In the genomic region with DNA sequence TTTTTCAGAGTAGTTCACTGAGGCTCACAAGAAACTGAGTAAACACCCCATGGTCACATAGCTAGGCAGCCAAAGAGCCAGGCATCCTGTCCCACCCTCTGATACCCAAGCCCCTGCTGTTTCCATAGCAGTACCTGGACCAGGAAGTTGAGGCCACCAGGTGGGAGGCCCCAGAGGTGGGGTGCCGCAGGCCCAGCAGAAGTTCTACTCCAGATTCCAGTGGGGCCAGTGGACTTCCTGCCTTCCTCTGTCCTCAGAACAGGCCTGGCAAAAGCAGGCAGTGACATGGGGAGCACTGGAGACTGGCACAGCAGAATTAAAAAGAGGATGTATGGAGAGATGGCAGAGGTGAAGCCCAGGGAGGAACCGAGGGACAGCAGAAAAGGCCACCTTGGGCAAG, we compare ENCODE assay signal across 1 cellular context.
TF ChIP-seq lines count a peak whose summit lies in the region.

No MANE protein-coding gene starts in this region.

TF ChIP-seq in GM23338, 12 proteins besides CTCF, POLR2A, EP300 and RAD21 (continued from another document):
- TF ChIP-seq, protein P1, sequence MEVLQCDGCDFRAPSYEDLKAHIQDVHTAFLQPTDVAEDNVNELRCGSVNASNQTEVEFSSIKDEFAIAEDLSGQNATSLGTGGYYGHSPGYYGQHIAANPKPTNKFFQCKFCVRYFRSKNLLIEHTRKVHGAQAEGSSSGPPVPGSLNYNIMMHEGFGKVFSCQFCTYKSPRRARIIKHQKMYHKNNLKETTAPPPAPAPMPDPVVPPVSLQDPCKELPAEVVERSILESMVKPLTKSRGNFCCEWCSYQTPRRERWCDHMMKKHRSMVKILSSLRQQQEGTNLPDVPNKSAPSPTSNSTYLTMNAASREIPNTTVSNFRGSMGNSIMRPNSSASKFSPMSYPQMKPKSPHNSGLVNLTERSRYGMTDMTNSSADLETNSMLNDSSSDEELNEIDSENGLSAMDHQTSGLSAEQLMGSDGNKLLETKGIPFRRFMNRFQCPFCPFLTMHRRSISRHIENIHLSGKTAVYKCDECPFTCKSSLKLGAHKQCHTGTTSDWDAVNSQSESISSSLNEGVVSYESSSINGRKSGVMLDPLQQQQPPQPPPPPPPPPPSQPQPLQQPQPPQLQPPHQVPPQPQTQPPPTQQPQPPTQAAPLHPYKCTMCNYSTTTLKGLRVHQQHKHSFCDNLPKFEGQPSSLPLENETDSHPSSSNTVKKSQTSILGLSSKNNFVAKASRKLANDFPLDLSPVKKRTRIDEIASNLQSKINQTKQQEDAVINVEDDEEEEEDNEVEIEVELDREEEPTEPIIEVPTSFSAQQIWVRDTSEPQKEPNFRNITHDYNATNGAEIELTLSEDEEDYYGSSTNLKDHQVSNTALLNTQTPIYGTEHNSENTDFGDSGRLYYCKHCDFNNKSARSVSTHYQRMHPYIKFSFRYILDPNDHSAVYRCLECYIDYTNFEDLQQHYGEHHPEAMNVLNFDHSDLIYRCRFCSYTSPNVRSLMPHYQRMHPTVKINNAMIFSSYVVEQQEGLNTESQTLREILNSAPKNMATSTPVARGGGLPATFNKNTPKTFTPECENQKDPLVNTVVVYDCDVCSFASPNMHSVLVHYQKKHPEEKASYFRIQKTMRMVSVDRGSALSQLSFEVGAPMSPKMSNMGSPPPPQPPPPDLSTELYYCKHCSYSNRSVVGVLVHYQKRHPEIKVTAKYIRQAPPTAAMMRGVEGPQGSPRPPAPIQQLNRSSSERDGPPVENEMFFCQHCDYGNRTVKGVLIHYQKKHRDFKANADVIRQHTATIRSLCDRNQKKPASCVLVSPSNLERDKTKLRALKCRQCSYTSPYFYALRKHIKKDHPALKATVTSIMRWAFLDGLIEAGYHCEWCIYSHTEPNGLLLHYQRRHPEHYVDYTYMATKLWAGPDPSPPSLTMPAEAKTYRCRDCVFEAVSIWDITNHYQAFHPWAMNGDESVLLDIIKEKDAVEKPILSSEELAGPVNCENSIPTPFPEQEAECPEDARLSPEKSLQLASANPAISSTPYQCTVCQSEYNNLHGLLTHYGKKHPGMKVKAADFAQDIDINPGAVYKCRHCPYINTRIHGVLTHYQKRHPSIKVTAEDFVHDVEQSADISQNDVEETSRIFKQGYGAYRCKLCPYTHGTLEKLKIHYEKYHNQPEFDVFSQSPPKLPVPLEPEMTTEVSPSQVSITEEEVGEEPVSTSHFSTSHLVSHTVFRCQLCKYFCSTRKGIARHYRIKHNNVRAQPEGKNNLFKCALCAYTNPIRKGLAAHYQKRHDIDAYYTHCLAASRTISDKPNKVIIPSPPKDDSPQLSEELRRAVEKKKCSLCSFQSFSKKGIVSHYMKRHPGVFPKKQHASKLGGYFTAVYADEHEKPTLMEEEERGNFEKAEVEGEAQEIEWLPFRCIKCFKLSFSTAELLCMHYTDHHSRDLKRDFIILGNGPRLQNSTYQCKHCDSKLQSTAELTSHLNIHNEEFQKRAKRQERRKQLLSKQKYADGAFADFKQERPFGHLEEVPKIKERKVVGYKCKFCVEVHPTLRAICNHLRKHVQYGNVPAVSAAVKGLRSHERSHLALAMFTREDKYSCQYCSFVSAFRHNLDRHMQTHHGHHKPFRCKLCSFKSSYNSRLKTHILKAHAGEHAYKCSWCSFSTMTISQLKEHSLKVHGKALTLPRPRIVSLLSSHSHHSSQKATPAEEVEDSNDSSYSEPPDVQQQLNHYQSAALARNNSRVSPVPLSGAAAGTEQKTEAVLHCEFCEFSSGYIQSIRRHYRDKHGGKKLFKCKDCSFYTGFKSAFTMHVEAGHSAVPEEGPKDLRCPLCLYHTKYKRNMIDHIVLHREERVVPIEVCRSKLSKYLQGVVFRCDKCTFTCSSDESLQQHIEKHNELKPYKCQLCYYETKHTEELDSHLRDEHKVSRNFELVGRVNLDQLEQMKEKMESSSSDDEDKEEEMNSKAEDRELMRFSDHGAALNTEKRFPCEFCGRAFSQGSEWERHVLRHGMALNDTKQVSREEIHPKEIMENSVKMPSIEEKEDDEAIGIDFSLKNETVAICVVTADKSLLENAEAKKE (CRISPR knock-in tag; IDR thresholded peaks at IDR 0.05) = no peak
- TF ChIP-seq ZNF331 (CRISPR knock-in tag; IDR thresholded peaks at IDR 0.05; ENCODE audit: low read depth) (no peak), STAT1 (IDR thresholded peaks at IDR 0.05; ENCODE audit: unreplicated experiment) (no peak), EZH2 (IDR thresholded peaks at IDR 0.05; ENCODE audit: low read depth, unreplicated experiment) (no peak), NANOG (IDR thresholded peaks at IDR 0.05; ENCODE audit: borderline replicate concordance) (no peak)
- TF ChIP-seq, protein P2, sequence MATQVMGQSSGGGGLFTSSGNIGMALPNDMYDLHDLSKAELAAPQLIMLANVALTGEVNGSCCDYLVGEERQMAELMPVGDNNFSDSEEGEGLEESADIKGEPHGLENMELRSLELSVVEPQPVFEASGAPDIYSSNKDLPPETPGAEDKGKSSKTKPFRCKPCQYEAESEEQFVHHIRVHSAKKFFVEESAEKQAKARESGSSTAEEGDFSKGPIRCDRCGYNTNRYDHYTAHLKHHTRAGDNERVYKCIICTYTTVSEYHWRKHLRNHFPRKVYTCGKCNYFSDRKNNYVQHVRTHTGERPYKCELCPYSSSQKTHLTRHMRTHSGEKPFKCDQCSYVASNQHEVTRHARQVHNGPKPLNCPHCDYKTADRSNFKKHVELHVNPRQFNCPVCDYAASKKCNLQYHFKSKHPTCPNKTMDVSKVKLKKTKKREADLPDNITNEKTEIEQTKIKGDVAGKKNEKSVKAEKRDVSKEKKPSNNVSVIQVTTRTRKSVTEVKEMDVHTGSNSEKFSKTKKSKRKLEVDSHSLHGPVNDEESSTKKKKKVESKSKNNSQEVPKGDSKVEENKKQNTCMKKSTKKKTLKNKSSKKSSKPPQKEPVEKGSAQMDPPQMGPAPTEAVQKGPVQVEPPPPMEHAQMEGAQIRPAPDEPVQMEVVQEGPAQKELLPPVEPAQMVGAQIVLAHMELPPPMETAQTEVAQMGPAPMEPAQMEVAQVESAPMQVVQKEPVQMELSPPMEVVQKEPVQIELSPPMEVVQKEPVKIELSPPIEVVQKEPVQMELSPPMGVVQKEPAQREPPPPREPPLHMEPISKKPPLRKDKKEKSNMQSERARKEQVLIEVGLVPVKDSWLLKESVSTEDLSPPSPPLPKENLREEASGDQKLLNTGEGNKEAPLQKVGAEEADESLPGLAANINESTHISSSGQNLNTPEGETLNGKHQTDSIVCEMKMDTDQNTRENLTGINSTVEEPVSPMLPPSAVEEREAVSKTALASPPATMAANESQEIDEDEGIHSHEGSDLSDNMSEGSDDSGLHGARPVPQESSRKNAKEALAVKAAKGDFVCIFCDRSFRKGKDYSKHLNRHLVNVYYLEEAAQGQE (IDR thresholded peaks at IDR 0.05; ENCODE audit: unreplicated experiment) = no peak
- TF ChIP-seq, protein P3, sequence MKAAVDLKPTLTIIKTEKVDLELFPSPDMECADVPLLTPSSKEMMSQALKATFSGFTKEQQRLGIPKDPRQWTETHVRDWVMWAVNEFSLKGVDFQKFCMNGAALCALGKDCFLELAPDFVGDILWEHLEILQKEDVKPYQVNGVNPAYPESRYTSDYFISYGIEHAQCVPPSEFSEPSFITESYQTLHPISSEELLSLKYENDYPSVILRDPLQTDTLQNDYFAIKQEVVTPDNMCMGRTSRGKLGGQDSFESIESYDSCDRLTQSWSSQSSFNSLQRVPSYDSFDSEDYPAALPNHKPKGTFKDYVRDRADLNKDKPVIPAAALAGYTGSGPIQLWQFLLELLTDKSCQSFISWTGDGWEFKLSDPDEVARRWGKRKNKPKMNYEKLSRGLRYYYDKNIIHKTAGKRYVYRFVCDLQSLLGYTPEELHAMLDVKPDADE (IDR thresholded peaks at IDR 0.05) = no peak
